ENCODE assay signal across 8 cellular contexts in genomic region chr2:74876081-74876886, GRCh38. TPM values are rescaled to one million over a fixed set of nuclear protein-coding genes. Genes with fewer than 3 reads are reported as not detected.
DNase-seq lines count a peak whose midpoint lies in the region; ATAC-seq, FAIRE-seq and TF ChIP-seq lines count a peak whose summit lies in the region.

No MANE protein-coding gene starts in this region.

- H3K4me3 ChIP-seq in BLaER1 (no peak overlapping the region), HUES48 (ENCODE audit: low read depth, low read length) (no peak overlapping the region), pancreas (no peak overlapping the region)

- H4K20me1 ChIP-seq in BLaER1 = peaks cover 90% of the 10 kb centered on the region

- intact Hi-C loops in pancreas (cut with DNase I) = loop anchor here (5.0 to 10.0 kb wide), 2 partner anchors 159 to 161 kb away; no protein-coding TSS in a partner anchor

- H3K36me3 ChIP-seq in BLaER1 = peaks cover 99% of the 10 kb centered on the region
- H3K36me3 ChIP-seq in HUES48 (ENCODE audit: control insufficient read depth, insufficient read depth, low read length) = peaks cover 90% of the 10 kb centered on the region
- H3K36me3 ChIP-seq in pancreas = no peaks in the 10 kb centered on the region

- H3K9ac ChIP-seq in BLaER1 (no peak overlapping the region), HUES48 (ENCODE audit: low read depth, low read length) (no peak overlapping the region)

- FAIRE-seq in pancreas (lab: Jason Lieb, UNC) = no peak

- H3K27me3 ChIP-seq in BLaER1 (no peaks in the 10 kb centered on the region), HUES48 (ENCODE audit: control insufficient read depth, insufficient read depth, low read length) (no peaks in the 10 kb centered on the region), pancreas (no peaks in the 10 kb centered on the region)

- TF ChIP-seq CTCF in pancreas (IDR thresholded peaks at IDR 0.05) = peak; percentile 36 to 77 (median 66)

- no peaks in the 10 kb centered on the region for H3K9me3 ChIP-seq in BLaER1
- no peaks in the 10 kb centered on the region for H3K9me3 ChIP-seq in HUES48 (ENCODE audit: control insufficient read depth, insufficient read depth, low read length)
- H3K9me3 ChIP-seq in pancreas = no peaks in the 10 kb centered on the region

- WGBS in pancreas, 2 donors = 45 to 46% methylated on average over 13 of the region's 13 CpGs

- H3K27ac ChIP-seq in BLaER1 = 0 out of 2 replicates have a peak overlapping the region, but pooled peaks have one; percentile 10
- H3K27ac ChIP-seq in HUES48 (ENCODE audit: low read depth, low read length) = peak overlapping the region; percentile 42
- H3K27ac ChIP-seq in pancreas = no peak overlapping the region

- ATAC-seq in GM18867 (IDR thresholded peaks at IDR 0.05; ENCODE audit: unreplicated experiment) (peak; percentile 67), pancreas (peak; percentile 79 to 91 (median 84))

- H3K4me2 ChIP-seq in BLaER1 = no peak overlapping the region

- DNase-seq in RKO (ENCODE audit: low spot score) (peak; percentile 50), globus pallidus (ENCODE audit: low spot score) (peak; percentile 66), pancreas (peak in 1 of 6 donors; percentile 41), T1000 (lab: John Stamatoyannopoulos, UW) (no peak)
- peak; percentile 28 for DNase-seq in activated naive CD4-positive, alpha-beta T cell treated with Interleukin-2 at 50 U/mL for 16 hours

- H3K4me1 ChIP-seq in BLaER1 = peaks cover 38% of the 10 kb centered on the region
- H3K4me1 ChIP-seq in HUES48 (ENCODE audit: control insufficient read depth, insufficient read depth, low read length) = no peaks in the 10 kb centered on the region
- H3K4me1 ChIP-seq in pancreas = no peaks in the 10 kb centered on the region

RNA-seq across cellular contexts. Expression of gene HK2, which starts 42.4 kb away (rescaled TPM):
- 1 to 10 TPM in 5 of 6 donors, under 1 TPM in 1; 0.56 to 8.6 (median 4.4) TPM for total RNA-seq in pancreas
- 1 to 10 TPM in 1 of 2 donors, under 1 TPM in 1; 0.47 to 1.9 TPM for polyA plus RNA-seq in pancreas

Comparison
In these comparisons a context has a peak if more than half of its experiments do, and no peak if none do; other contexts are left out.
1. H3K27ac ChIP-seq: peak in BLaER1 (single experiment) and HUES48 (single experiment); none in pancreas (0 of 4).